Comparison of ENCODE assay signal across 12 cellular contexts in the genomic region with DNA sequence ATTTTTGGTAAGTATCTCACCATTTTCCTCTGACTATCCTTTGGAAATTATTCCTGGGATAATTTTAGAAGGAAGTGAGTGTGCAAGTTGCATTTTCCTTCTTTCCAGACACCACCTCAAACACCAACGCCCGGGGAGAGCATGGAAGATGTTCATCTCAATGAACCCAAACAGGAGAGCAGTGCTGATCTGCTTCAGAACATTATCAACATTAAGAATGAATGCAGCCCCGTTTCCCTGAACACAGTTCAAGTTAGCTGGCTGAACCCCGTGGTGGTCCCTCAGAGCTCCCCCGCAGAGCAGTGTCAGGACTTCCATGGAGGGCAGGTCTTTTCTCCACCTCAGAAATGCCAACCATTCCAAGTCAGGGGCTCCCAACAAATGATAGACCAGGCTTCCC. TPM values are rescaled to one million over a fixed set of nuclear protein-coding genes. Genes with fewer than 3 reads are reported as not detected.
A peak's percentile ranks its signal among the peaks of the same experiment; 100 is the strongest.
DNase-seq lines count a peak whose midpoint lies in the region; ATAC-seq and TF ChIP-seq lines count a peak whose summit lies in the region.
"Had no signal": no experiment of that assay in that cellular context is flagged by ENCODE, and none has a peak within 500 bp of the region (broad histone marks: within the 10 kb centered on the region; RNA-seq: fewer than 3 reads in every experiment).

No MANE protein-coding gene starts in this region.

- no peak overlapping the region for H4K8ac ChIP-seq in IMR-90 (ENCODE audit: low read depth in 2 of 2, low read length in 2 of 2)

- POLR2A ChIA-PET in CD4-positive, alpha-beta memory T cell (lab: Charles Lee; ENCODE audit: partially characterized antibody): interaction anchor here (1.0 to 8.2 kb wide), 4 partner anchors 11 to 61 kb away, joined by 3 to 213 read pairs (median 6); no protein-coding TSS in a partner anchor
- POLR2A ChIA-PET in IMR-90 (lab: Charles Lee; ENCODE audit: unreplicated experiment) (no interaction called here), WTC11 (lab: Charles Lee) (no interaction called here)

- peak overlapping the region; percentile 11 to 99 (median 70) for H3K27ac Mint-ChIP-seq in CD4-positive, alpha-beta memory T cell
- peak overlapping the region; percentile 83 to 99 for H3K27ac Mint-ChIP-seq in effector memory CD8-positive, alpha-beta T cell
- H3K27ac Mint-ChIP-seq in endodermal cell (no peak overlapping the region), WTC11 (no peak overlapping the region)

- in situ Hi-C loops in IMR-90 (cut with MboI; ENCODE audit: low sequenced_read_pairs): no loop called here

- H2BK20ac ChIP-seq in IMR-90 (ENCODE audit: low read depth, low read length): no peak overlapping the region

- H4K20me1 ChIP-seq in IMR-90 (ENCODE audit: insufficient read depth, low read length): peaks cover 68% of the 10 kb centered on the region

- peak overlapping the region; percentile 40 for H3K27ac ChIP-seq in CD4-positive, alpha-beta memory T cell (ENCODE audit: low read depth, low read length)
- no peak overlapping the region for H3K27ac ChIP-seq in IMR-90 (ENCODE audit: insufficient read depth, low read length)
- no peak overlapping the region for H3K27ac ChIP-seq in endodermal cell (ENCODE audit: low read depth, low read length)
- H3K27ac ChIP-seq: PC-9 had no signal

- no peak for ATAC-seq in IMR-90 (ENCODE audit: low read depth)
- no peak for ATAC-seq in effector memory CD8-positive, alpha-beta T cell (replicated peaks)
- ATAC-seq in WTC11: no peak

- peak overlapping the region; percentile 60 for H3K4me2 ChIP-seq in IMR-90 (ENCODE audit: low read depth, low read length)
- H3K4me2 ChIP-seq: PC-9 had no signal

- H3K36me3 ChIP-seq in CD4-positive, alpha-beta memory T cell (ENCODE audit: insufficient read depth, low read length): peaks cover 61% of the 10 kb centered on the region
- H3K36me3 ChIP-seq in IMR-90 (ENCODE audit: control insufficient read depth, insufficient read depth, low read length) (peaks cover 50% of the 10 kb centered on the region), endodermal cell (ENCODE audit: control insufficient read depth, insufficient read depth, low read length) (peaks cover 47% of the 10 kb centered on the region)

- dilution Hi-C loops in IMR-90 (cut with HindIII; ENCODE audit: low sequenced_read_pairs, unreplicated experiment): no loop called here

- H3K9me1 ChIP-seq in IMR-90 (ENCODE audit: insufficient read depth, low read length): peaks cover 21% of the 10 kb centered on the region

- peaks cover 0 to 4% (median 0%) of the 10 kb centered on the region in 8 donors for H3K9me3 Mint-ChIP-seq in CD4-positive, alpha-beta memory T cell
- H3K9me3 Mint-ChIP-seq in effector memory CD8-positive, alpha-beta T cell: no peaks in the 10 kb centered on the region
- no peaks in the 10 kb centered on the region for H3K9me3 Mint-ChIP-seq in endodermal cell
- no peaks in the 10 kb centered on the region for H3K9me3 Mint-ChIP-seq in WTC11

- H2BK15ac ChIP-seq in IMR-90 (ENCODE audit: low read depth, low read length): no peak overlapping the region

- no peak overlapping the region for H2BK120ac ChIP-seq in IMR-90 (ENCODE audit: low read depth, low read length)

- H3K79me1 ChIP-seq in IMR-90 (ENCODE audit: low read depth in 1 of 2, low read length in 2 of 2): peaks cover 23 to 50% of the 10 kb centered on the region in 2 experiments

- BruUV-seq in IMR-90 (replicated peaks; lab: Mats Ljungman, UMichigan): no TSS peak

- TF ChIP-seq CTCF in IMR-90 (conservative IDR thresholded peaks at IDR 0.05; ENCODE audit: low read depth, low read length): no peak
- TF ChIP-seq CTCF in GM20000 (IDR thresholded peaks at IDR 0.05; ENCODE audit: extremely low read depth, missing control alignments): no peak
- no peak for TF ChIP-seq CTCF in endodermal cell (conservative IDR thresholded peaks at IDR 0.05)
- TF ChIP-seq CTCF in WTC11 (IDR thresholded peaks at IDR 0.05): no peak

- H2AK9ac ChIP-seq in IMR-90 (replicated peaks; ENCODE audit: low read depth, low read length, poor library complexity): no peak overlapping the region

- TF ChIP-seq POLR2A in IMR-90 (IDR thresholded peaks at IDR 0.05; ENCODE audit: low read depth, low read length): no peak

- no peaks in the 10 kb centered on the region for H3K9me3 ChIP-seq in CD4-positive, alpha-beta memory T cell (ENCODE audit: control insufficient read depth in 1 of 2, low read length in 2 of 2)
- H3K9me3 ChIP-seq in IMR-90 (ENCODE audit: control insufficient read depth, insufficient read depth, low read length) (no peaks in the 10 kb centered on the region), endodermal cell (ENCODE audit: control insufficient read depth, low read length) (no peaks in the 10 kb centered on the region)

- CTCF ChIA-PET in CD4-positive, alpha-beta memory T cell (lab: Charles Lee; ENCODE audit: partially characterized antibody): interaction anchor here (0.7 to 2.6 kb wide), 3 partner anchors 53 to 376 kb away, joined by 4 to 10 read pairs (median 9); no protein-coding TSS in a partner anchor
- CTCF ChIA-PET in IMR-90 (lab: Yijun Ruan, JAX) (interaction anchor here (0.7 kb wide), 1 partner anchor 83 kb away, joined by 10 read pairs; no protein-coding TSS in a partner anchor), WTC11 (lab: Charles Lee) (interaction anchor here (0.6 to 1.3 kb wide), 2 partner anchors 143 to 372 kb away, joined by 3 read pairs; no protein-coding TSS in a partner anchor)

- H2BK5ac ChIP-seq in IMR-90 (ENCODE audit: low read depth, low read length, poor library complexity, severe bottlenecking): peak overlapping the region; percentile 58

- H3K14ac ChIP-seq in IMR-90 (replicated peaks; ENCODE audit: low read depth, low read length): 0 out of 2 replicates have a peak overlapping the region, but pooled peaks have one; percentile 38

- peak overlapping the region in 4 of 8 donors; percentile 37 to 96 (median 48) for H3K4me3 Mint-ChIP-seq in CD4-positive, alpha-beta memory T cell
- peak overlapping the region in 1 of 2 donors; percentile 35 for H3K4me3 Mint-ChIP-seq in effector memory CD8-positive, alpha-beta T cell
- H3K4me3 Mint-ChIP-seq in endodermal cell: no peak overlapping the region
- no peak overlapping the region for H3K4me3 Mint-ChIP-seq in WTC11

- H3K27me3 ChIP-seq in CD4-positive, alpha-beta memory T cell (ENCODE audit: insufficient read depth, low read length): no peaks in the 10 kb centered on the region
- no peaks in the 10 kb centered on the region for H3K27me3 ChIP-seq in IMR-90 (ENCODE audit: control insufficient read depth, insufficient read depth, low read length)
- no peaks in the 10 kb centered on the region for H3K27me3 ChIP-seq in endodermal cell (ENCODE audit: control insufficient read depth, insufficient read depth, low read length, poor library complexity, severe bottlenecking)

- 100% methylated on average over 2 of the region's 5 CpGs; no CpG with 5 or more reads in 1 of the 2 experiments for WGBS in IMR-90 (ENCODE audit: extremely low coverage in 2 of 2, insufficient read length in 1 of 2), 2 experiments
- WGBS in endodermal cell (ENCODE audit: insufficient coverage in 1 of 2, insufficient read length in 1 of 2), 2 experiments: 83 to 93% methylated on average over 5 of the region's 5 CpGs

- no peak overlapping the region for H4K91ac ChIP-seq in IMR-90 (ENCODE audit: insufficient read depth, low read depth, low read length)

- H3K4me1 Mint-ChIP-seq in CD4-positive, alpha-beta memory T cell: peaks cover 38 to 81% (median 57%) of the 10 kb centered on the region in 4 donors
- peaks cover 43 to 55% of the 10 kb centered on the region in 2 donors for H3K4me1 Mint-ChIP-seq in effector memory CD8-positive, alpha-beta T cell (ENCODE audit: low read depth in 2 of 2)
- peaks cover 18% of the 10 kb centered on the region for H3K4me1 Mint-ChIP-seq in endodermal cell
- H3K4me1 Mint-ChIP-seq in WTC11: peaks cover 20% of the 10 kb centered on the region

- no peak overlapping the region for H3K4ac ChIP-seq in IMR-90 (ENCODE audit: low read depth, low read length)

- no peak overlapping the region for H2AK5ac ChIP-seq in IMR-90 (ENCODE audit: low read depth, low read length)

- peak overlapping the region; percentile 54 for H3K23ac ChIP-seq in IMR-90 (ENCODE audit: low read depth, low read length)

- H3K36me3 Mint-ChIP-seq in CD4-positive, alpha-beta memory T cell: peaks cover 58 to 79% of the 10 kb centered on the region in 2 donors
- H3K36me3 Mint-ChIP-seq in effector memory CD8-positive, alpha-beta T cell (ENCODE audit: insufficient read depth): peaks cover 92% of the 10 kb centered on the region
- H3K36me3 Mint-ChIP-seq in endodermal cell (ENCODE audit: low read depth): peaks cover 44% of the 10 kb centered on the region
- H3K36me3 Mint-ChIP-seq in WTC11: peaks cover 65% of the 10 kb centered on the region

- H3K27me3 Mint-ChIP-seq in CD4-positive, alpha-beta memory T cell: no peaks in the 10 kb centered on the region
- H3K27me3 Mint-ChIP-seq in effector memory CD8-positive, alpha-beta T cell: no peaks in the 10 kb centered on the region
- H3K27me3 Mint-ChIP-seq in endodermal cell (ENCODE audit: insufficient read depth) (no peaks in the 10 kb centered on the region), WTC11 (ENCODE audit: low read depth) (no peaks in the 10 kb centered on the region)

- H3K9ac ChIP-seq in IMR-90 (ENCODE audit: low read depth, low read length): no peak overlapping the region; the same call in 1 of the 2 replicates
- H3K9ac ChIP-seq in endodermal cell (ENCODE audit: extremely low read depth, low read length, poor library complexity, severe bottlenecking): no peak overlapping the region

- no peak overlapping the region for H3K56ac ChIP-seq in IMR-90 (ENCODE audit: extremely low read depth, insufficient read depth, low read length)

- H2AFZ ChIP-seq in IMR-90 (replicated peaks; ENCODE audit: low read length, poor library complexity): no peak overlapping the region
- H2AFZ ChIP-seq: PC-9 had no signal

- H3K4me1 ChIP-seq in CD4-positive, alpha-beta memory T cell (ENCODE audit: insufficient read depth, low read length): peaks cover 56% of the 10 kb centered on the region
- H3K4me1 ChIP-seq in IMR-90 (ENCODE audit: control insufficient read depth, insufficient read depth, low read length) (peaks cover 11% of the 10 kb centered on the region), endodermal cell (ENCODE audit: control insufficient read depth, insufficient read depth, low read length) (no peaks in the 10 kb centered on the region)

- H3K4me3 ChIP-seq in CD4-positive, alpha-beta memory T cell (ENCODE audit: low read length in 2 of 2): no peak overlapping the region
- H3K4me3 ChIP-seq in IMR-90 (ENCODE audit: insufficient read depth, low read depth, low read length) (peak overlapping the region; percentile 2; the same call in 1 of the 2 replicates), endodermal cell (ENCODE audit: low read length) (no peak overlapping the region)
- H3K4me3 ChIP-seq: PC-9 had no signal

- no peak for DNase-seq in CD4-positive, alpha-beta memory T cell
- DNase-seq in IMR-90 (no peak), renal cortical epithelial cell (ENCODE audit: low read depth) (peak; percentile 11), NCI-H2171 (lab: John Stamatoyannopoulos, UW) (no peak), GM20000 (ENCODE audit: low spot score) (no peak), endodermal cell (no peak), WTC11 (ENCODE audit: low spot score) (no peak)
- DNase-seq in effector memory CD8-positive, alpha-beta T cell: no peak
- DNase-seq: activated effector memory CD4-positive, alpha-beta T cell treated with Interleukin-2 at 50 U/mL for 16 hours; glutamatergic neuron; NCI-H2081; PC-9 had no signal

- no peak for TF ChIP-seq RAD21 in IMR-90 (IDR thresholded peaks at IDR 0.05; ENCODE audit: low read length)

- intact Hi-C loops in CD4-positive, alpha-beta memory T cell (cut with micrococcal nuclease): loop anchor here (5.0 kb wide), 1 partner anchor 204 kb away; no protein-coding TSS in a partner anchor
- intact Hi-C loops in IMR-90 (cut with micrococcal nuclease): loop anchor here (5.0 kb wide), 1 partner anchor 41 kb away; no protein-coding TSS in a partner anchor

- H4K5ac ChIP-seq in IMR-90 (ENCODE audit: low read depth, low read length): no peak overlapping the region

- H3K18ac ChIP-seq in IMR-90 (ENCODE audit: low read depth, low read length): no peak overlapping the region

RNA-seq across cellular contexts. Expression of a gene that starts 3.7 kb away (rescaled TPM):
- total RNA-seq in CD4-positive, alpha-beta memory T cell: 10 to 100 TPM; 75.9 to 79.5 TPM
- polyA plus RNA-seq in CD4-positive, alpha-beta memory T cell: 10 to 100 TPM in 1 of 2 donors, 1 to 10 TPM in 1; 7.3 to 13.2 TPM
- total RNA-seq in IMR-90 (2012; rRNA removed): 35.0 and 43.0 TPM in 2 replicates
- polyA plus RNA-seq in IMR-90 (2012; rRNA removed): 40.9 and 56.2 TPM in 2 replicates
- polyA plus RNA-seq in IMR-90 (2012; cell fraction: cytosol; rRNA removed): 42.6 and 52.3 TPM in 2 replicates
- polyA plus RNA-seq in IMR-90 (2012; cell fraction: nucleus; rRNA removed; ENCODE audit: low replicate concordance): 482 and 691 TPM in 2 replicates
- 135 and 224 TPM in 2 replicates for total RNA-seq in renal cortical epithelial cell
- 1 to 10 TPM; 5.9 to 6.6 TPM for total RNA-seq in endodermal cell
- 4.8 TPM for polyA plus RNA-seq in endodermal cell (2013, experiment 1 of 2)
- 4.6 TPM for polyA plus RNA-seq in endodermal cell (2013, experiment 2 of 2)
- total RNA-seq in WTC11 (2021): 15.1 to 17.9 TPM (median 16.9 TPM) in 3 replicates

Comparison
In these comparisons a context has a peak if more than half of its experiments do, and no peak if none do; other contexts are left out.
1. H3K27ac Mint-ChIP-seq: peak in CD4-positive, alpha-beta memory T cell (7 of 7) and effector memory CD8-positive, alpha-beta T cell (2 of 2); none in endodermal cell (single experiment) and WTC11 (single experiment).